ENCODE assay signal across 21 cellular contexts in genomic region chr15:81146006-81146405, GRCh38. TPM values are rescaled to one million over a fixed set of nuclear protein-coding genes. Genes with fewer than 3 reads are reported as not detected.
DNase-seq lines count a peak whose midpoint lies in the region; ATAC-seq and TF ChIP-seq lines count a peak whose summit lies in the region.
"Had no signal": no experiment of that assay in that cellular context is flagged by ENCODE, and none has a peak within 500 bp of the region (broad histone marks: within the 10 kb centered on the region; RNA-seq: fewer than 3 reads in every experiment).

No MANE protein-coding gene starts in this region.

- DNase-seq in AG10803 (ENCODE audit: low read depth) = peak; percentile 59
- peak; percentile 65 for DNase-seq in amniotic epithelial cell (ENCODE audit: low read depth)
- peak; percentile 19 for DNase-seq in fibroblast of the aortic adventitia (ENCODE audit: low read depth)
- DNase-seq in pons (ENCODE audit: low spot score) = peak; percentile 36
- DNase-seq in NCI-H524 treated with DMSO at 0.1 percent for 48 hours (lab: John Stamatoyannopoulos, UW) = no peak
- DNase-seq: Caco-2; DMS153; HFFc6; Kasumi-1; MM.1S; NCI-H1092 treated with DMSO at 0.1 percent for 48 hours; NCI-H2107; NCI-H2227 treated with DMSO at 0.1 percent for 48 hours; NCI-H526; NK-92 treated with Interleukin-12 subunit alpha and Interleukin-12 subunit beta, amount 100 ng/mL, for 24 hours; OCI-M1; RPMI8226; SIG-M5 had no signal

- TF ChIP-seq CTCF in AG10803 (conservative IDR thresholded peaks at IDR 0.05; ENCODE audit: low read length) (no peak; the same call in 1 of the 2 replicates), fibroblast of the aortic adventitia (IDR thresholded peaks at IDR 0.05; ENCODE audit: insufficient read depth, low read length) (no peak)

- H3K4me3 ChIP-seq in AG10803 (ENCODE audit: low read length) = no peak overlapping the region
- H3K4me3 ChIP-seq in fibroblast of the aortic adventitia (ENCODE audit: low read depth, low read length) = no peak overlapping the region

- ATAC-seq in GM21717 (IDR thresholded peaks at IDR 0.05; ENCODE audit: unreplicated experiment) (no peak), HG03378 (IDR thresholded peaks at IDR 0.05; ENCODE audit: unreplicated experiment) (no peak), GM21576 (IDR thresholded peaks at IDR 0.05; ENCODE audit: unreplicated experiment) (no peak)

RNA-seq across cellular contexts. Expression of gene CFAP161, which starts 11.9 kb away (rescaled TPM):
- 4.0 TPM in 1 of 2 replicates, not detected in the other for total RNA-seq in fibroblast of the aortic adventitia (ENCODE audit: low replicate concordance)
- total RNA-seq: Caco-2 had no signal

RNA-seq across cellular contexts. Expression of gene IL16, which starts 50.7 kb away (rescaled TPM):
- total RNA-seq in fibroblast of the aortic adventitia (ENCODE audit: low replicate concordance) = 0.65 and 1.4 TPM in 2 replicates
- total RNA-seq: Caco-2, HFFc6 had no signal
